Comparison of ENCODE assay signal across 8 cellular contexts in the genomic region with DNA sequence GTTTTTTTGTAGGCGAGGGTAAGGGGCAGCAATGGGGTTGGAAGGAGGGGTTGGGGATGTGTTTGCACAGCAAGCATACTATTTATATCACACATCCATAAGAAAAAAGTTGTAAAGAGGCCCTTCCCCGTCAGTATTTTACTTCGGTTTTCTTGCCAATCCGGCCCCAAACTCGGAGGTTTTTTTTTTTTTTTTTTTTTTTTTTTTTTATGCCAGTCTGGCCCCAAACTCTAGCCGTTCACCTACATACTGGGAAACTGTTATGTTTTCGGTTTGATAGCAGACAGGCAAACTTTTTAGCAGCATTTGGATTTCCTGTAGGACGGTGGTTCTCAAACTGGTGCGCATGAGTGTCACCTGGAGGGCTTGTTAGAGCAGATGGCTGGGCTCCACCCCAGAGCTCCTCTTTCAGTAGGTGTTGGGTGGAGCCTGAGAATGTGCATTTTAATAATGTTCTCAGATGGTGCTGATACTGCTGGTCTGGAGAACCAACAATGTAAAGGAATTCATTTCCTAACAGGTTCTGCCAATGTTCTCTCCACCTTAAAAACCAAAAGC.
A peak's percentile ranks its signal among the peaks of the same experiment; 100 is the strongest.
DNase-seq lines count a peak whose midpoint lies in the region; ATAC-seq, FAIRE-seq and TF ChIP-seq lines count a peak whose summit lies in the region.

No MANE protein-coding gene starts in this region.

- peak; percentile 70 for FAIRE-seq in GM12892 (lab: Jason Lieb, UNC)

- DNase-seq in GM12892 (ENCODE audit: insufficient read length): no peak
- no peak for DNase-seq in NT2/D1 (ENCODE audit: low read depth, low spot score)
- no peak for DNase-seq in dorsolateral prefrontal cortex
- DNase-seq in NCI-H1048 (lab: John Stamatoyannopoulos, UW): no peak
- DNase-seq in pons (ENCODE audit: low spot score): no peak
- no peak for DNase-seq in effector CD8-positive, alpha-beta T cell (lab: John Stamatoyannopoulos, UW)

- intact Hi-C loops in dorsolateral prefrontal cortex (cut with DNase I): loop anchor here (2.0 to 5.0 kb wide), 4 partner anchors 38 to 142 kb away; partner anchors contain the start of gene ZBED5 (in 1 of the 2)

- no peak for ATAC-seq in esophagus mucosa

- H3K4me1 ChIP-seq in NT2/D1 (ENCODE audit: insufficient read depth, insufficient read length) (no peaks in the 10 kb centered on the region), neuron (ENCODE audit: insufficient read depth, low read length) (peaks cover 21% of the 10 kb centered on the region)

- H3K27me3 ChIP-seq in NT2/D1 (ENCODE audit: insufficient read depth, insufficient read length): peaks cover 11% of the 10 kb centered on the region
- no peaks in the 10 kb centered on the region for H3K27me3 ChIP-seq in dorsolateral prefrontal cortex
- H3K27me3 ChIP-seq in neuron (ENCODE audit: insufficient read depth, low read length): no peaks in the 10 kb centered on the region

- no peaks in the 10 kb centered on the region for H3K36me3 ChIP-seq in NT2/D1 (ENCODE audit: insufficient read depth, insufficient read length, low read length)
- H3K36me3 ChIP-seq in neuron (ENCODE audit: insufficient read depth, low read length): no peaks in the 10 kb centered on the region

- TF ChIP-seq POLR2A in GM12892 (IDR thresholded peaks at IDR 0.05; ENCODE audit: low read depth, low read length): no peak

- H3K9me3 ChIP-seq in NT2/D1 (ENCODE audit: insufficient read depth, low read length) (no peaks in the 10 kb centered on the region), neuron (ENCODE audit: low read length) (no peaks in the 10 kb centered on the region)

- peak overlapping the region in 29 of 59 donors; percentile 7 to 96 (median 63) for H3K27ac ChIP-seq in dorsolateral prefrontal cortex

- no peak for TF ChIP-seq CTCF in dorsolateral prefrontal cortex (IDR thresholded peaks at IDR 0.05 in 54 of 56, conservative IDR thresholded peaks at IDR 0.05 in 2 of 56; ENCODE audit: low read depth in 1 of 56, partially characterized antibody in 56 of 56)

- H3K4me3 ChIP-seq in NT2/D1 (ENCODE audit: insufficient read length, low read depth): peak overlapping the region; percentile 31
- H3K4me3 ChIP-seq in dorsolateral prefrontal cortex: peak overlapping the region in 58 of 59 donors; percentile 17 to 69 (median 42)
- peak overlapping the region; percentile 41 for H3K4me3 ChIP-seq in neuron (ENCODE audit: low read length)

- H3K9ac ChIP-seq in NT2/D1 (ENCODE audit: insufficient read length, low read depth): peak overlapping the region; percentile 70

- H2AFZ ChIP-seq in neuron (ENCODE audit: low read depth, low read length): peak overlapping the region; percentile 2
